In genomic region chr3:48738926-48739616, GRCh38 we compare ENCODE assay signal across 10 cellular contexts. TPM values are rescaled to one million over a fixed set of nuclear protein-coding genes. Genes with fewer than 3 reads are reported as not detected.
A peak's percentile ranks its signal among the peaks of the same experiment; 100 is the strongest.
DNase-seq lines count a peak whose midpoint lies in the region; ATAC-seq, FAIRE-seq and TF ChIP-seq lines count a peak whose summit lies in the region.
"Had no signal": no experiment of that assay in that cellular context is flagged by ENCODE, and none has a peak within 500 bp of the region (broad histone marks: within the 10 kb centered on the region; RNA-seq: fewer than 3 reads in every experiment).

No MANE protein-coding gene starts in this region.

- intact Hi-C loops in body of pancreas (cut with DNase I): no loop called here
- intact Hi-C loops in gastrocnemius medialis (cut with DNase I; ENCODE audit: low total_unique reads): loop anchor here (5.0 kb wide), 2 partner anchors 178 to 213 kb away; partner anchors contain the start of gene ARIH2
- intact Hi-C loops in left lung (cut with DNase I): no loop called here

- H3K9ac ChIP-seq in BLaER1 (no peak overlapping the region), keratinocyte (ENCODE audit: control insufficient read depth, extremely low read depth, insufficient read depth, low read length) (no peak overlapping the region)

- H4K20me1 ChIP-seq in BLaER1 (no peaks in the 10 kb centered on the region), keratinocyte (ENCODE audit: control insufficient read depth, extremely low read depth, insufficient read depth, low read length) (no peaks in the 10 kb centered on the region)

- H3K9me1 ChIP-seq in keratinocyte (ENCODE audit: control insufficient read depth, extremely low read depth, insufficient read depth, low read length): no peaks in the 10 kb centered on the region

- FAIRE-seq in keratinocyte (lab: Jason Lieb, UNC): no peak

- H3K4me2 ChIP-seq in BLaER1: peak overlapping the region; percentile 42; the same call in 1 of the 2 replicates
- H3K4me2 ChIP-seq in keratinocyte (ENCODE audit: control insufficient read depth, extremely low read depth, insufficient read depth, low read depth, low read length): no peak overlapping the region

- H3K27ac ChIP-seq in BLaER1: no peak overlapping the region
- peak overlapping the region; percentile 65 to 81 (median 73) for H3K27ac ChIP-seq in body of pancreas
- no peak overlapping the region for H3K27ac ChIP-seq in keratinocyte (ENCODE audit: control insufficient read depth, insufficient read depth, low read length)
- H3K27ac ChIP-seq in gastrocnemius medialis: peak overlapping the region; percentile 74 to 89 (median 78)
- peak overlapping the region in 1 of 2 donors; percentile 23 for H3K27ac ChIP-seq in left lung

- no peaks in the 10 kb centered on the region for H3K36me3 ChIP-seq in BLaER1
- no peaks in the 10 kb centered on the region for H3K36me3 ChIP-seq in body of pancreas (replicated peaks in 1 of 2; ENCODE audit: insufficient read depth in 1 of 2, low read depth in 2 of 2)
- H3K36me3 ChIP-seq in keratinocyte (ENCODE audit: control insufficient read depth in 2 of 2, extremely low read depth in 1 of 2, insufficient read depth in 2 of 2, low read length in 2 of 2): no peaks in the 10 kb centered on the region
- no peaks in the 10 kb centered on the region for H3K36me3 ChIP-seq in gastrocnemius medialis
- no peaks in the 10 kb centered on the region for H3K36me3 ChIP-seq in left lung

- WGBS in body of pancreas, 2 donors: 58% methylated on average over 7 to 9 of the region's 9 CpGs

- no peak overlapping the region for H3K4me3 ChIP-seq in BLaER1
- H3K4me3 ChIP-seq in body of pancreas: no peak overlapping the region
- H3K4me3 ChIP-seq in keratinocyte (ENCODE audit: control insufficient read depth in 2 of 3, extremely low read depth in 1 of 3, insufficient read depth in 2 of 3, low read depth in 1 of 3, low read length in 3 of 3): no peak overlapping the region
- H3K4me3 ChIP-seq in gastrocnemius medialis: peak overlapping the region in 1 of 4 donors; percentile 18
- no peak overlapping the region for H3K4me3 ChIP-seq in left lung
- H3K4me3 ChIP-seq: smooth muscle cell had no signal

- no peak for ATAC-seq in body of pancreas
- ATAC-seq in gastrocnemius medialis: peak; percentile 14 to 32
- ATAC-seq in left lung: no peak
- ATAC-seq in HG02610 (IDR thresholded peaks at IDR 0.05; ENCODE audit: unreplicated experiment): no peak
- no peak for ATAC-seq in GM21515 (IDR thresholded peaks at IDR 0.05; ENCODE audit: unreplicated experiment)

- H2AFZ ChIP-seq in keratinocyte (ENCODE audit: control insufficient read depth, low read length): peak overlapping the region; percentile 5

- H3K79me2 ChIP-seq in keratinocyte (ENCODE audit: control insufficient read depth, insufficient read depth, low read length): no peaks in the 10 kb centered on the region

- TF ChIP-seq POLR2A in body of pancreas (IDR thresholded peaks at IDR 0.05): no peak
- TF ChIP-seq POLR2A in gastrocnemius medialis (IDR thresholded peaks at IDR 0.05): peak in 1 of 2 donors; percentile 42

- in situ Hi-C loops in gastrocnemius medialis (cut with MboI; ENCODE audit: low sequenced_read_pairs in 4 of 4): no loop called here

- H3K27me3 ChIP-seq in BLaER1: no peaks in the 10 kb centered on the region
- no peaks in the 10 kb centered on the region for H3K27me3 ChIP-seq in body of pancreas
- H3K27me3 ChIP-seq in keratinocyte (ENCODE audit: control insufficient read depth, extremely low read depth, insufficient read depth, low read length): no peaks in the 10 kb centered on the region
- H3K27me3 ChIP-seq in gastrocnemius medialis: no peaks in the 10 kb centered on the region
- no peaks in the 10 kb centered on the region for H3K27me3 ChIP-seq in left lung

- dilution Hi-C loops in keratinocyte (cut with MboI; ENCODE audit: extremely low pct_ligation_motif_present, low sequenced_read_pairs): no loop called here

- DNase-seq in body of pancreas (peak in 2 of 4 donors; percentile 49 to 51), keratinocyte (ENCODE audit: low read depth, low spot score) (no peak), gastrocnemius medialis (peak; percentile 11 to 24), left lung (no peak), retina (no peak)
- DNase-seq: NCI-H1694 had no signal

- TF ChIP-seq CTCF in body of pancreas (IDR thresholded peaks at IDR 0.05): no peak
- no peak for TF ChIP-seq CTCF in keratinocyte (optimal IDR thresholded peaks at IDR 0.05 in 1 of 3, IDR thresholded peaks at IDR 0.05 in 1 of 3, conservative IDR thresholded peaks at IDR 0.05 in 1 of 3; ENCODE audit: extremely low read depth in 1 of 3, insufficient read depth in 2 of 3, low read length in 3 of 3)
- no peak for TF ChIP-seq CTCF in gastrocnemius medialis (IDR thresholded peaks at IDR 0.05 in 4 of 5, conservative IDR thresholded peaks at IDR 0.05 in 1 of 5)
- no peak for TF ChIP-seq CTCF in left lung (IDR thresholded peaks at IDR 0.05)

- no peaks in the 10 kb centered on the region for H3K9me3 ChIP-seq in BLaER1
- H3K9me3 ChIP-seq in body of pancreas: no peaks in the 10 kb centered on the region
- no peaks in the 10 kb centered on the region for H3K9me3 ChIP-seq in keratinocyte (ENCODE audit: control insufficient read depth, low read depth, low read length)
- H3K9me3 ChIP-seq in gastrocnemius medialis: no peaks in the 10 kb centered on the region
- no peaks in the 10 kb centered on the region for H3K9me3 ChIP-seq in left lung

- H3K4me1 ChIP-seq in BLaER1 (peaks cover 14% of the 10 kb centered on the region), body of pancreas (peaks cover 30% of the 10 kb centered on the region), keratinocyte (ENCODE audit: control insufficient read depth, extremely low read depth, insufficient read depth, low read length) (peaks cover 12% of the 10 kb centered on the region), gastrocnemius medialis (peaks cover 26 to 45% of the 10 kb centered on the region in 2 donors), left lung (peaks cover 14 to 34% of the 10 kb centered on the region in 2 donors)

RNA-seq across cellular contexts. Expression of gene IP6K2, which starts 22.1 kb away (rescaled TPM):
- total RNA-seq in body of pancreas (100 to 1,000 TPM in 1 of 2 donors, 10 to 100 TPM in 1; 67.5 to 138 TPM), gastrocnemius medialis (10 to 100 TPM; 16.9 to 31.8 (median 22.0) TPM), left lung (10 to 100 TPM; 58.6 to 74.5 TPM)
- 94.3 to 124 TPM (median 110 TPM) in 3 replicates for polyA plus RNA-seq in keratinocyte
- 186 TPM for polyA plus RNA-seq in keratinocyte (2011; ENCODE audit: low read depth)
- 74.3 and 79.1 TPM in 2 replicates for polyA plus RNA-seq in keratinocyte (2011; cell fraction: cytosol; rRNA removed)
- 355 and 366 TPM in 2 replicates for polyA plus RNA-seq in keratinocyte (2011; cell fraction: nucleus; rRNA removed)
- 68.9 and 155 TPM in 2 replicates for polyA plus RNA-seq in keratinocyte (2012; ENCODE audit: low replicate concordance)
- polyA minus RNA-seq in keratinocyte: 43.5 to 87.9 TPM (median 66.8 TPM) in 3 replicates
- polyA minus RNA-seq in keratinocyte (2011; cell fraction: cytosol; rRNA and poly(A)+ RNA removed): 41.6 TPM
- polyA minus RNA-seq in keratinocyte (2011; cell fraction: nucleus; rRNA and poly(A)+ RNA removed): 55.3 and 80.4 TPM in 2 replicates

RNA-seq across cellular contexts. Expression of gene NCKIPSD, which starts 53.4 kb away (rescaled TPM):
- total RNA-seq in body of pancreas: 10 to 100 TPM; 16.6 to 22.1 TPM
- 9.8 to 15.8 TPM (median 10.5 TPM) in 3 replicates for polyA plus RNA-seq in keratinocyte
- polyA plus RNA-seq in keratinocyte (2011; ENCODE audit: low read depth): 5.3 TPM
- 9.6 and 14.7 TPM in 2 replicates for polyA plus RNA-seq in keratinocyte (2011; cell fraction: cytosol; rRNA removed)
- 19.2 and 24.2 TPM in 2 replicates for polyA plus RNA-seq in keratinocyte (2011; cell fraction: nucleus; rRNA removed)
- 11.4 and 14.6 TPM in 2 replicates for polyA plus RNA-seq in keratinocyte (2012; ENCODE audit: low replicate concordance)
- 15.0 to 44.8 TPM (median 21.1 TPM) in 3 replicates for polyA minus RNA-seq in keratinocyte
- 14.8 TPM for polyA minus RNA-seq in keratinocyte (2011; cell fraction: cytosol; rRNA and poly(A)+ RNA removed)
- polyA minus RNA-seq in keratinocyte (2011; cell fraction: nucleus; rRNA and poly(A)+ RNA removed): 9.7 and 13.3 TPM in 2 replicates
- 10 to 100 TPM; 13.2 to 33.1 (median 19.4) TPM for total RNA-seq in gastrocnemius medialis
- total RNA-seq in left lung: 10 to 100 TPM; 15.6 to 16.0 TPM

Comparison
In these comparisons a context has a peak if more than half of its experiments do, and no peak if none do; other contexts are left out.
1. H3K27ac ChIP-seq: peak in body of pancreas (4 of 4) and gastrocnemius medialis (4 of 4); none in BLaER1 (single experiment) and keratinocyte (single experiment).
2. ATAC-seq: peak in gastrocnemius medialis (2 of 2); none in body of pancreas (single experiment), left lung (single experiment), HG02610 (single experiment) and GM21515 (single experiment).
3. DNase-seq: peak in gastrocnemius medialis (2 of 2); none in keratinocyte (single experiment), left lung (0 of 2) and retina (single experiment).